Comparison of ENCODE assay signal across 10 cellular contexts in genomic region chr3:12875857-12876451, GRCh38. TPM values are rescaled to one million over a fixed set of nuclear protein-coding genes. Genes with fewer than 3 reads are reported as not detected.
A peak's percentile ranks its signal among the peaks of the same experiment; 100 is the strongest.
DNase-seq lines count a peak whose midpoint lies in the region; TF ChIP-seq lines count a peak whose summit lies in the region.
"Had no signal": no experiment of that assay in that cellular context is flagged by ENCODE, and none has a peak within 500 bp of the region (broad histone marks: within the 10 kb centered on the region; RNA-seq: fewer than 3 reads in every experiment).

No MANE protein-coding gene starts in this region.

- no TSS peak for BruUV-seq in Caco-2 (replicated peaks; lab: Mats Ljungman, UMichigan)

- no peak for TF ChIP-seq CTCF in fibroblast of mammary gland (conservative IDR thresholded peaks at IDR 0.05; ENCODE audit: control insufficient read depth, insufficient read depth, low read depth, low read length)
- TF ChIP-seq CTCF in parathyroid adenoma (IDR thresholded peaks at IDR 0.05): peak; percentile 30
- no peak for TF ChIP-seq CTCF in Caco-2 (IDR thresholded peaks at IDR 0.05; ENCODE audit: insufficient read depth in 1 of 2, low read depth in 1 of 2, low read length in 1 of 2, severe bottlenecking in 1 of 2, unreplicated experiment in 1 of 2)

- no peaks in the 10 kb centered on the region for H3K9me3 Mint-ChIP-seq in Caco-2 (ENCODE audit: unreplicated experiment)
- H3K9me3 Mint-ChIP-seq: T-helper 1 cell treated with Interleukin-12 subunit alpha and Interleukin-12 subunit beta and Interleukin-4 antibody, amounts not matched to agents 30 μg/mL and 1 μg/mL, for 36 hours had no signal

- no peak overlapping the region for H3K27ac ChIP-seq in parathyroid adenoma
- H3K27ac ChIP-seq: neutrophil had no signal

- H3K9ac ChIP-seq in parathyroid adenoma: no peak overlapping the region

- H3K4me3 Mint-ChIP-seq in Caco-2 (ENCODE audit: unreplicated experiment): no peak overlapping the region
- H3K4me3 Mint-ChIP-seq: T-helper 1 cell treated with Interleukin-12 subunit alpha and Interleukin-12 subunit beta and Interleukin-4 antibody, amounts not matched to agents 30 μg/mL and 1 μg/mL, for 36 hours had no signal

- peak overlapping the region; percentile 87 for H2AFZ ChIP-seq in parathyroid adenoma

- H3K4me3 ChIP-seq in fibroblast of mammary gland (ENCODE audit: control insufficient read depth, low read depth, low read length) (peak overlapping the region; percentile 13), parathyroid adenoma (ENCODE audit: low read depth, low read length) (no peak overlapping the region), Caco-2 (ENCODE audit: low read depth, low read length) (no peak overlapping the region)

- DNase-seq in NOMO-1 treated with DMSO at 0.1 percent for 48 hours (lab: John Stamatoyannopoulos, UW; ENCODE audit: unreplicated experiment) (peak; percentile 3), NOMO-1 (lab: John Stamatoyannopoulos, UW; ENCODE audit: unreplicated experiment in 2 of 2) (no peak), SK-N-DZ (ENCODE audit: low spot score) (peak; percentile 90), fibroblast of mammary gland (ENCODE audit: low read depth) (peak; percentile 10), T-helper 2 cell (no peak), cerebellum (ENCODE audit: low spot score) (no peak), Caco-2 (no peak)

- H3K4me2 ChIP-seq in parathyroid adenoma (ENCODE audit: low read length): peak overlapping the region; percentile 7

- H3K79me2 ChIP-seq in parathyroid adenoma: no peaks in the 10 kb centered on the region

- CTCF ChIA-PET in Caco-2 (lab: Charles Lee): no interaction called here

- H3K27me3 ChIP-seq in parathyroid adenoma (ENCODE audit: control insufficient read depth, insufficient read depth, low read length): no peaks in the 10 kb centered on the region
- H3K27me3 ChIP-seq in Caco-2 (replicated peaks; ENCODE audit: control insufficient read depth, insufficient read depth, low read length): no peaks in the 10 kb centered on the region

- H3K36me3 ChIP-seq in parathyroid adenoma (ENCODE audit: control insufficient read depth, insufficient read depth, low read length) (no peaks in the 10 kb centered on the region), Caco-2 (ENCODE audit: control insufficient read depth, insufficient read depth, low read length) (no peaks in the 10 kb centered on the region)
- H3K36me3 ChIP-seq: neutrophil had no signal

- H3K27ac Mint-ChIP-seq in Caco-2 (ENCODE audit: unreplicated experiment): no peak overlapping the region

- intact Hi-C loops in Caco-2 (cut with micrococcal nuclease; ENCODE audit: unreplicated experiment): no loop called here

- H3K27me3 Mint-ChIP-seq in Caco-2 (ENCODE audit: insufficient read depth, unreplicated experiment): no peaks in the 10 kb centered on the region

- H3K9me3 ChIP-seq in parathyroid adenoma (ENCODE audit: control insufficient read depth, low read length): no peaks in the 10 kb centered on the region
- no peaks in the 10 kb centered on the region for H3K9me3 ChIP-seq in Caco-2
- H3K9me3 ChIP-seq: neutrophil had no signal

- H3K4me1 ChIP-seq in parathyroid adenoma (no peaks in the 10 kb centered on the region), Caco-2 (no peaks in the 10 kb centered on the region)

- POLR2A ChIA-PET in Caco-2 (lab: Charles Lee): no interaction called here

- H3K4me1 Mint-ChIP-seq in Caco-2 (ENCODE audit: low read depth, unreplicated experiment): peaks cover 8% of the 10 kb centered on the region

- no peaks in the 10 kb centered on the region for H3K36me3 Mint-ChIP-seq in Caco-2 (ENCODE audit: insufficient read depth, unreplicated experiment)

RNA-seq across cellular contexts. Expression of gene RPL32, which starts 34.6 kb away (rescaled TPM):
- polyA plus RNA-seq in SK-N-DZ (2014; cell fraction: cytosol; rRNA removed): 3,712 and 4,687 TPM in 2 replicates
- polyA plus RNA-seq in SK-N-DZ (2014; cell fraction: nucleus; rRNA removed): 1,219 and 2,794 TPM in 2 replicates
- total RNA-seq in cerebellum (1,138 TPM), Caco-2 (2022) (1,713 and 1,899 TPM in 2 replicates)

Comparison
In these comparisons a context has a peak if more than half of its experiments do, and no peak if none do; other contexts are left out.
1. DNase-seq: peak in NOMO-1 treated with DMSO at 0.1 percent for 48 hours (single experiment), SK-N-DZ (single experiment) and fibroblast of mammary gland (single experiment); none in NOMO-1 (0 of 2), T-helper 2 cell (0 of 5), cerebellum (single experiment) and Caco-2 (0 of 2).